ENCODE assay signal across 19 cellular contexts in genomic region chr17:79464310-79465010, GRCh38.
DNase-seq lines count a peak whose midpoint lies in the region; FAIRE-seq and TF ChIP-seq lines count a peak whose summit lies in the region.
"Had no signal": no experiment of that assay in that cellular context is flagged by ENCODE, and none has a peak within 500 bp of the region (broad histone marks: within the 10 kb centered on the region; RNA-seq: fewer than 3 reads in every experiment).

No MANE protein-coding gene starts in this region.

- peaks cover 0 to 17% (median 10%) of the 10 kb centered on the region in 4 donors for H3K4me1 ChIP-seq in sigmoid colon
- H3K4me1 ChIP-seq: BE2C, SJCRH30 had no signal

- DNase-seq in G401 (ENCODE audit: low spot score): peak; percentile 90
- no peak for DNase-seq in urothelium cell line (ENCODE audit: low spot score)
- DNase-seq in NCI-H1436 (lab: John Stamatoyannopoulos, UW): no peak
- DNase-seq in sigmoid colon: no peak
- no peak for DNase-seq in NAMALWA (ENCODE audit: low spot score)
- DNase-seq: BE2C; CD8-positive, alpha-beta T cell; GF-D8; KBM-7; NCI-H1092; NCI-H187 treated with DMSO at 0.1 percent for 48 hours; PC-9; SJCRH30 had no signal

- no peak for TF ChIP-seq CTCF in sigmoid colon (IDR thresholded peaks at IDR 0.05)

- no peaks in the 10 kb centered on the region for H3K9me3 ChIP-seq in sigmoid colon
- H3K9me3 ChIP-seq: BE2C, SJCRH30 had no signal

- in situ Hi-C loops in G401 (cut with HindIII; ENCODE audit: low sequenced_read_pairs): no loop called here

- whole genome bisulfite sequencing in sigmoid colon, 2 donors: 76% methylated on average over 29 of the region's 29 CpGs

- no peaks in the 10 kb centered on the region for H3K36me3 ChIP-seq in sigmoid colon
- H3K36me3 ChIP-seq: BE2C, SJCRH30 had no signal

- no peak for TF ChIP-seq EP300 in sigmoid colon (IDR thresholded peaks at IDR 0.05)

- H3K27ac ChIP-seq in angular gyrus (ENCODE audit: low read depth, low read length) (peak overlapping the region; percentile 71), layer of hippocampus (ENCODE audit: low read depth, low read length) (peak overlapping the region; percentile 46), sigmoid colon (no peak overlapping the region)
- H3K27ac ChIP-seq: PC-9, SJCRH30 had no signal

- intact Hi-C loops in sigmoid colon (cut with DNase I): no loop called here

- H3K27me3 ChIP-seq in layer of hippocampus (ENCODE audit: control insufficient read depth, insufficient read depth, low read length) (peaks cover 7% of the 10 kb centered on the region), sigmoid colon (no peaks in the 10 kb centered on the region)

- peak; percentile 56 for FAIRE-seq in urothelium cell line (lab: Jason Lieb, UNC)
- FAIRE-seq: D721Med, GM12891, GM18507, H1 had no signal

- H3K4me3 ChIP-seq in sigmoid colon: no peak overlapping the region
- H3K4me3 ChIP-seq: PC-9, SJCRH30 had no signal

- no peak for TF ChIP-seq POLR2A in sigmoid colon (IDR thresholded peaks at IDR 0.05)

Comparison
In these comparisons a context has a peak if more than half of its experiments do, and no peak if none do; other contexts are left out.
1. H3K27ac ChIP-seq: peak in angular gyrus (single experiment) and layer of hippocampus (single experiment); none in sigmoid colon (0 of 4).